In the genomic region with DNA sequence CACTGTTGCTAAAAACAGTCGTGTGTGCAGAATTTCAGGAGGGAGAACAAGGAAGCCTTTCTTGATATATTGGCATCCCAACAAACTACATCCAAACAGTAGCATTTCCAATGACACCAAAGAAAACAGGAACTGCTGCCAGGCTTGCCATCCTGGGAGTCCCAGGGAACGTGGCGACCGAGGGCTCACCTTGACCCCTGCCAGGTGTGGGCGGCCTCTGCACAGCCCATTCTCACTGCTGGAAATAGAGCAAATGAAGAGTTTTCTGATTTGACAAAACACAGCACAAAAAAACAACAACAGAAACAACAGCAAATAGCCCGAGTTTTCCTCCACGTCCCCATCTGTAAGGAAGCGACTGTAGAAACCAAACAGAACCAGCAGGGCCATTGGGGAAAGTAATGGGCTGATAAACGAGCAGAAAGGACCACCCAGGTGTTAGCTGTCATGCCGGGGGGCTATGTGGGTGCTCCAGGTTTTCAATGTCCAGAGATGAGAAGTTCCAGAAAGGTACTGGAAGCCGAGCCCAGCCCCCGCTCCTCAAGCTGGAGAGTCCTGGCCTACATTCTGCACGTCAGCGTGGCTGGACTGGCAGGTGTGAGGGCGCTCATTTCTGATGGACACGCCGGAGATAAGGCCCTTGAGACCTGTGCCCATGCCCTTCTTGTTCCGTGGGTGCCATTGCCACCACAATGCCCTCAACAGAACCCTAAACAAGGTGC, we compare ENCODE assay signal across 28 cellular contexts.
DNase-seq lines count a peak whose midpoint lies in the region; ATAC-seq and TF ChIP-seq lines count a peak whose summit lies in the region.
"Had no signal": no experiment of that assay in that cellular context is flagged by ENCODE, and none has a peak within 500 bp of the region (broad histone marks: within the 10 kb centered on the region; RNA-seq: fewer than 3 reads in every experiment).

No MANE protein-coding gene starts in this region.

- no peak overlapping the region for H3K9ac ChIP-seq in H9 (ENCODE audit: extremely low read depth, insufficient read length, low read length)
- H3K9ac ChIP-seq: GM23248 had no signal

- no peak overlapping the region for H3K14ac ChIP-seq in H9 (ENCODE audit: insufficient read depth, low read length)

- H2AFZ ChIP-seq in H9 (ENCODE audit: low read length) = no peak overlapping the region
- H2AFZ ChIP-seq: GM23248 had no signal

- no peaks in the 10 kb centered on the region for H3K36me3 ChIP-seq in esophagus muscularis mucosa
- H3K36me3 ChIP-seq in stomach = no peaks in the 10 kb centered on the region
- no peaks in the 10 kb centered on the region for H3K36me3 ChIP-seq in CD4-positive, alpha-beta memory T cell (ENCODE audit: insufficient read depth, low read length)

- H3K27me3 Mint-ChIP-seq in H9 (ENCODE audit: low read depth) = peaks cover 31% of the 10 kb centered on the region
- H3K27me3 Mint-ChIP-seq in CD4-positive, alpha-beta memory T cell = peaks cover 15 to 28% of the 10 kb centered on the region in 2 donors

- POLR2A ChIA-PET in CD4-positive, alpha-beta memory T cell (lab: Charles Lee; ENCODE audit: partially characterized antibody) = no interaction called here
- POLR2A ChIA-PET in HEK293T (lab: Yijun Ruan, JAX) = no interaction called here

- no peaks in the 10 kb centered on the region for H3K9me3 ChIP-seq in H9 (ENCODE audit: control insufficient read depth, low read depth, low read length)
- peaks cover 0 to 6% (median 4%) of the 10 kb centered on the region in 4 donors for H3K9me3 ChIP-seq in esophagus muscularis mucosa
- peaks cover 0 to 4% (median under 1%) of the 10 kb centered on the region in 4 donors for H3K9me3 ChIP-seq in stomach
- no peaks in the 10 kb centered on the region for H3K9me3 ChIP-seq in CD4-positive, alpha-beta memory T cell (ENCODE audit: control insufficient read depth in 1 of 2, low read length in 2 of 2)

- no peak overlapping the region for H2BK5ac ChIP-seq in H9 (ENCODE audit: insufficient read length, low read length)

- TF ChIP-seq EP300 in esophagus muscularis mucosa (IDR thresholded peaks at IDR 0.05) (no peak), stomach (IDR thresholded peaks at IDR 0.05) (no peak)

- H3T11ph ChIP-seq in H9 (ENCODE audit: low read length) = no peak overlapping the region

- no peaks in the 10 kb centered on the region for H3K23me2 ChIP-seq in H9 (ENCODE audit: insufficient read length, low read depth, low read length, poor library complexity, severe bottlenecking)

- H4K8ac ChIP-seq in H9 (replicated peaks; ENCODE audit: insufficient read length, low read depth, low read length) = no peak overlapping the region

- no peak overlapping the region for H4K91ac ChIP-seq in H9 (ENCODE audit: insufficient read length, low read depth, low read length)

- TF ChIP-seq POLR2A in esophagus muscularis mucosa (IDR thresholded peaks at IDR 0.05; ENCODE audit: low read depth) (no peak), stomach (IDR thresholded peaks at IDR 0.05) (no peak)

- no peak overlapping the region for H2BK12ac ChIP-seq in H9 (ENCODE audit: insufficient read length, low read depth, low read length)

- H4K5ac ChIP-seq in H9 (ENCODE audit: insufficient read length, low read depth, low read length) = no peak overlapping the region

- DNase-seq in H9 (peak; percentile 12), esophagus muscularis mucosa (ENCODE audit: extremely low spot score) (no peak), mesenteric fat pad (ENCODE audit: low spot score) (peak; percentile 53), stomach (peak; percentile 21), HEK293T (ENCODE audit: extremely low spot score) (no peak), NCI-H2171 treated with DMSO at 0.1 percent for 48 hours (lab: John Stamatoyannopoulos, UW) (no peak)
- DNase-seq in CD4-positive, alpha-beta memory T cell = no peak
- DNase-seq: activated CD4-positive, alpha-beta T cell treated with anti-CD3 and anti-CD28 coated beads for 4 hours; activated gamma-delta T cell treated with Interleukin-2 at 50 U/mL for 16 hours; DMS 273 treated with DMSO at 0.1 percent for 48 hours; EL; glutamatergic neuron; GM23248; NCI-H1694 treated with DMSO at 0.1 percent for 48 hours; NCI-H2171; NCI-H526; stimulated activated CD4-positive, alpha-beta T cell treated with anti-CD3 and anti-CD28 coated beads, Interleukin-12 subunit alpha, Interleukin-12 subunit beta, amount 100 ng/mL, for 4 hours; stimulated activated CD4-positive, alpha-beta T cell treated with anti-CD3 and anti-CD28 coated beads, Interleukin-4, amount 100 ng/mL, for 24 hours; SW 1271; T-helper 9 cell had no signal

- H3K27me3 ChIP-seq in H9 (ENCODE audit: insufficient read depth, low read length) (no peaks in the 10 kb centered on the region), esophagus muscularis mucosa (peaks cover 0 to 21% (median 0%) of the 10 kb centered on the region in 4 donors), stomach (peaks cover 0 to 34% (median 0%) of the 10 kb centered on the region in 3 donors)
- no peaks in the 10 kb centered on the region for H3K27me3 ChIP-seq in CD4-positive, alpha-beta memory T cell (ENCODE audit: insufficient read depth, low read length)
- H3K27me3 ChIP-seq: dorsolateral prefrontal cortex had no signal

- no peak overlapping the region for H3K27ac Mint-ChIP-seq in H9
- H3K27ac Mint-ChIP-seq in CD4-positive, alpha-beta memory T cell = no peak overlapping the region
- H3K27ac Mint-ChIP-seq: B cell; stimulated activated effector memory CD8-positive, alpha-beta T cell treated with anti-CD3 and anti-CD28 coated beads, Interleukin-12 subunit alpha, Interleukin-12 subunit beta, amount 100 ng/mL, for 72 hours had no signal

- H3K79me2 ChIP-seq in H9 (ENCODE audit: insufficient read depth, low read length) = no peaks in the 10 kb centered on the region

- H3K36me3 Mint-ChIP-seq in H9 (ENCODE audit: insufficient read depth in 1 of 3, low read depth in 3 of 3) = no peaks in the 10 kb centered on the region
- no peaks in the 10 kb centered on the region for H3K36me3 Mint-ChIP-seq in CD4-positive, alpha-beta memory T cell
- H3K36me3 Mint-ChIP-seq: CD8-positive, alpha-beta memory T cell; stimulated activated effector memory CD8-positive, alpha-beta T cell treated with anti-CD3 and anti-CD28 coated beads, Interleukin-12 subunit alpha, Interleukin-12 subunit beta, amount 100 ng/mL, for 72 hours had no signal

- H3K18ac ChIP-seq in H9 (ENCODE audit: insufficient read length, low read depth, low read length) = no peak overlapping the region

- CTCF ChIA-PET in CD4-positive, alpha-beta memory T cell (lab: Charles Lee; ENCODE audit: partially characterized antibody) = no interaction called here
- CTCF ChIA-PET in HEK293T (lab: Yijun Ruan, JAX) = no interaction called here

- intact Hi-C loops in esophagus muscularis mucosa (cut with DNase I) = no loop called here
- intact Hi-C loops in stomach (cut with DNase I; ENCODE audit: low total_unique reads) = no loop called here
- intact Hi-C loops in CD4-positive, alpha-beta memory T cell (cut with micrococcal nuclease) = no loop called here

- no peak overlapping the region for H3K4me3 Mint-ChIP-seq in H9
- H3K4me3 Mint-ChIP-seq in CD4-positive, alpha-beta memory T cell = no peak overlapping the region
- H3K4me3 Mint-ChIP-seq: B cell; CD8-positive, alpha-beta memory T cell; stimulated activated effector memory CD8-positive, alpha-beta T cell treated with anti-CD3 and anti-CD28 coated beads, Interleukin-12 subunit alpha, Interleukin-12 subunit beta, amount 100 ng/mL, for 72 hours had no signal

- no peak overlapping the region for H2BK120ac ChIP-seq in H9 (ENCODE audit: low read depth, low read length, poor library complexity, severe bottlenecking)

- H3K4ac ChIP-seq in H9 (ENCODE audit: low read depth, low read length) = no peak overlapping the region

- no peak overlapping the region for H3K4me3 ChIP-seq in esophagus muscularis mucosa
- H3K4me3 ChIP-seq in stomach = no peak overlapping the region
- no peak overlapping the region for H3K4me3 ChIP-seq in CD4-positive, alpha-beta memory T cell (ENCODE audit: low read length in 2 of 2)
- H3K4me3 ChIP-seq: dorsolateral prefrontal cortex, GM12878, GM23248 had no signal

- H3K23ac ChIP-seq in H9 (ENCODE audit: insufficient read length, low read depth, low read length) = no peak overlapping the region

- no peak overlapping the region for H2BK20ac ChIP-seq in H9 (ENCODE audit: low read depth, low read length, poor library complexity, severe bottlenecking)

- no peaks in the 10 kb centered on the region for H4K20me1 ChIP-seq in H9 (ENCODE audit: control insufficient read depth, insufficient read depth, insufficient read length)

- no peak overlapping the region for H3K27ac ChIP-seq in H9 (ENCODE audit: insufficient read length, low read depth, low read length)
- H3K27ac ChIP-seq in esophagus muscularis mucosa (replicated peaks in 1 of 4) = peak overlapping the region; percentile 29 to 68 (median 37)
- peak overlapping the region in 2 of 5 donors; percentile 31 to 58 for H3K27ac ChIP-seq in stomach
- H3K27ac ChIP-seq in CD4-positive, alpha-beta memory T cell (ENCODE audit: low read depth, low read length) = no peak overlapping the region

- no peak overlapping the region for H3K4me2 ChIP-seq in H9 (ENCODE audit: insufficient read depth, insufficient read length, low read length)

- H3K4me1 ChIP-seq in H9 (ENCODE audit: insufficient read depth, low read length) = no peaks in the 10 kb centered on the region
- H3K4me1 ChIP-seq in esophagus muscularis mucosa = peaks cover 6 to 18% (median 15%) of the 10 kb centered on the region in 4 donors
- peaks cover 0 to 5% (median 2%) of the 10 kb centered on the region in 4 donors for H3K4me1 ChIP-seq in stomach
- no peaks in the 10 kb centered on the region for H3K4me1 ChIP-seq in CD4-positive, alpha-beta memory T cell (ENCODE audit: insufficient read depth, low read length)

- H3K4me1 Mint-ChIP-seq in H9 = no peaks in the 10 kb centered on the region
- H3K4me1 Mint-ChIP-seq in CD4-positive, alpha-beta memory T cell = no peaks in the 10 kb centered on the region
- H3K4me1 Mint-ChIP-seq: B cell; CD8-positive, alpha-beta memory T cell; stimulated activated effector memory CD8-positive, alpha-beta T cell treated with anti-CD3 and anti-CD28 coated beads, Interleukin-12 subunit alpha, Interleukin-12 subunit beta, amount 100 ng/mL, for 72 hours had no signal

- TF ChIP-seq CTCF in H9 (conservative IDR thresholded peaks at IDR 0.05) = no peak
- TF ChIP-seq CTCF in esophagus muscularis mucosa (IDR thresholded peaks at IDR 0.05) = no peak
- no peak for TF ChIP-seq CTCF in stomach (IDR thresholded peaks at IDR 0.05)

- WGBS in H9 (ENCODE audit: extremely low coverage, insufficient read length, low lambda C conversion rate) = no CpG with 5 or more reads among the region's 18 CpGs
- WGBS in esophagus muscularis mucosa = 81% methylated on average over 15 of the region's 18 CpGs
- 74 to 82% (median 78%) methylated on average over 14 to 18 of the region's 18 CpGs for WGBS in stomach, 5 donors

- no peaks in the 10 kb centered on the region for H3K79me1 ChIP-seq in H9 (ENCODE audit: insufficient read depth, low read depth, low read length, poor library complexity, severe bottlenecking)

- no peaks in the 10 kb centered on the region; a peak in 1 of 5 replicates for H3K9me3 Mint-ChIP-seq in H9
- H3K9me3 Mint-ChIP-seq in CD4-positive, alpha-beta memory T cell = peaks cover 0 to 4% (median 0%) of the 10 kb centered on the region in 8 donors
- H3K9me3 Mint-ChIP-seq: CD8-positive, alpha-beta memory T cell; stimulated activated effector memory CD8-positive, alpha-beta T cell treated with anti-CD3 and anti-CD28 coated beads, Interleukin-12 subunit alpha, Interleukin-12 subunit beta, amount 100 ng/mL, for 72 hours had no signal

- H2BK15ac ChIP-seq in H9 (ENCODE audit: low read depth, low read length) = no peak overlapping the region

- no peak for ATAC-seq in HG03378 (IDR thresholded peaks at IDR 0.05; ENCODE audit: unreplicated experiment)
- ATAC-seq: GM12878; HepG2; Panc1; stimulated activated effector memory CD8-positive, alpha-beta T cell treated with anti-CD3 and anti-CD28 coated beads, Interleukin-12 subunit alpha, Interleukin-12 subunit beta, amount 100 ng/mL, for 72 hours had no signal

- no peak overlapping the region for H2AK5ac ChIP-seq in H9 (ENCODE audit: insufficient read length, low read length)

- H3K56ac ChIP-seq in H9 (ENCODE audit: insufficient read length, low read depth, low read length) = no peak overlapping the region

Comparison
In these comparisons a context has a peak if more than half of its experiments do, and no peak if none do; other contexts are left out.
1. DNase-seq: peak in H9 (single experiment), mesenteric fat pad (single experiment) and stomach (single experiment); none in esophagus muscularis mucosa (single experiment), CD4-positive, alpha-beta memory T cell (0 of 5), HEK293T (single experiment) and NCI-H2171 treated with DMSO at 0.1 percent for 48 hours (single experiment).
2. H3K27ac ChIP-seq: peak in esophagus muscularis mucosa (4 of 4); none in H9 (single experiment) and CD4-positive, alpha-beta memory T cell (single experiment).